Comparison of ENCODE assay signal across 1 cellular context in the genomic region with DNA sequence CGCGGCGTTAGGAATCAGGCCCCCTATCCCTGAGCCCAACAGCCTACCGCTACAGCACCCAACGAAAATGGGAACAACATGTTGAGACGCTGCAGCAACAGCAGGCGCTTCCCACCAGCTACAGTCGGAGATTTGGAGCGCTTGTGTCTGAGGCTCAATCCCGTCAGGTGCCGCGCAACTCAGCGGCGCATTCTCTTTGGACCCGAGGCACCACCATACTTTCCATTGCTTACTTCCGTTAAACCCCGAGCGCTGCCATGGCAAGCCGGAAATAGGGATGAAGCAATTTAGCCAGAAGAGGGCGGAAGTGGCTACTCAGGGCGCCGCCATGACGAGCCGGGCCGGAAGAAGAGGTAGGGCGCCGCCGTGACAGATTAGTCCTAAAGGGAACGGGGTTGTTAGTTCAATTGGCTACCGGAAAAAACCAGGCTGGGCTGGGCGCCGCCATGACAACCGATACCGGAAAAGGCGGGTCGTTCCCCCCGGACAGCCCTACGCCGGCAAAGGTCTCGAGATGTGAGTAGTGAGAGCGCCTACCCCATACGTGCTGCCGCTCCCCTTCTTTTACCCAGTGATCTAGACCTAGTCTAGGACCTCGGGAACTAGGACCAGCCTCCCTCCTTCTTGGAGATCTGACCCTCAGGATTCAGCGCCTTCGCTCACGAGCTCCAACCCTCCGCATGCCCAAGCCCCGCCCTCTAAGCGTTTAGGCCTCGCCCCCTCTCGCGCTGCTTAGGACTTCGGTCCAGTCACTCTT.
A peak's percentile ranks its signal among the peaks of the same experiment; 100 is the strongest.
TF ChIP-seq lines count a peak whose summit lies in the region.

Gene CHCHD5 (plus strand): TSS at position 476 of the 757 bp plus-strand sequence. CDS start 39 bp downstream, at position 515.

TF ChIP-seq in K562, 482 proteins besides CTCF, POLR2A, EP300 and RAD21 (continued from another document and continues in another):
- TF ChIP-seq REST (CRISPR knock-in tag; IDR thresholded peaks at IDR 0.05; ENCODE audit: low read depth) (no peak), L3MBTL2 (IDR thresholded peaks at IDR 0.05) (peak; percentile 88), NR2C1 (IDR thresholded peaks at IDR 0.05) (peak; percentile 83), NR2C1 (tag; IDR thresholded peaks at IDR 0.05) (peak; percentile 86), TAF1 (IDR thresholded peaks at IDR 0.05; ENCODE audit: control insufficient read depth, extremely low read depth, insufficient read depth, low read length, severe bottlenecking) (peak; percentile 86), LCOR (CRISPR knock-in tag; IDR thresholded peaks at IDR 0.05) (0 out of 2 replicates have a peak, but pooled peaks have one; percentile 10), ZFP36 (IDR thresholded peaks at IDR 0.05; ENCODE audit: low read depth, low read length, partially characterized antibody) (no peak), NR2C2 (CRISPR knock-in tag; IDR thresholded peaks at IDR 0.05) (peak; percentile 45; the same call in 1 of the 2 replicates), NR2C2 (tag; IDR thresholded peaks at IDR 0.05) (peak; percentile 95), JUND (IDR thresholded peaks at IDR 0.05; ENCODE audit: borderline replicate concordance, low read depth, low read length) (peak; percentile 85), JUND (tag; IDR thresholded peaks at IDR 0.05; ENCODE audit: borderline replicate concordance, low read depth, low read length) (peak; percentile 78; the same call in 2 of the 3 replicates), RFX7 (CRISPR knock-in tag; IDR thresholded peaks at IDR 0.05) (no peak), STAT5A (IDR thresholded peaks at IDR 0.05; ENCODE audit: borderline replicate concordance, low read length) (no peak), TCF7L2 (IDR thresholded peaks at IDR 0.05; ENCODE audit: low read depth, low read length) (peak; percentile 72; the same call in 1 of the 2 replicates), MTA2 (IDR thresholded peaks at IDR 0.05; ENCODE audit: low read depth) (no peak), NR1H2 (CRISPR knock-in tag; IDR thresholded peaks at IDR 0.05) (peak; percentile 75), ZBED1 (IDR thresholded peaks at IDR 0.05) (peak; percentile 70; the same call in 1 of the 2 replicates), POU5F1 (IDR thresholded peaks at IDR 0.05; ENCODE audit: borderline replicate concordance, low read depth, low read length, partially characterized antibody) (peak; percentile 3), EP400 (IDR thresholded peaks at IDR 0.05) (peak; percentile 92), SAFB2 (IDR thresholded peaks at IDR 0.05; ENCODE audit: borderline replicate concordance, low read depth, low read length, severe bottlenecking) (no peak), KAT7 (CRISPR knock-in tag; IDR thresholded peaks at IDR 0.05; ENCODE audit: borderline replicate concordance) (0 out of 2 replicates have a peak, but pooled peaks have one; percentile 9), CHD2 (IDR thresholded peaks at IDR 0.05; ENCODE audit: low read depth, low read length) (peak; percentile 77)
- TF ChIP-seq, protein P1, sequence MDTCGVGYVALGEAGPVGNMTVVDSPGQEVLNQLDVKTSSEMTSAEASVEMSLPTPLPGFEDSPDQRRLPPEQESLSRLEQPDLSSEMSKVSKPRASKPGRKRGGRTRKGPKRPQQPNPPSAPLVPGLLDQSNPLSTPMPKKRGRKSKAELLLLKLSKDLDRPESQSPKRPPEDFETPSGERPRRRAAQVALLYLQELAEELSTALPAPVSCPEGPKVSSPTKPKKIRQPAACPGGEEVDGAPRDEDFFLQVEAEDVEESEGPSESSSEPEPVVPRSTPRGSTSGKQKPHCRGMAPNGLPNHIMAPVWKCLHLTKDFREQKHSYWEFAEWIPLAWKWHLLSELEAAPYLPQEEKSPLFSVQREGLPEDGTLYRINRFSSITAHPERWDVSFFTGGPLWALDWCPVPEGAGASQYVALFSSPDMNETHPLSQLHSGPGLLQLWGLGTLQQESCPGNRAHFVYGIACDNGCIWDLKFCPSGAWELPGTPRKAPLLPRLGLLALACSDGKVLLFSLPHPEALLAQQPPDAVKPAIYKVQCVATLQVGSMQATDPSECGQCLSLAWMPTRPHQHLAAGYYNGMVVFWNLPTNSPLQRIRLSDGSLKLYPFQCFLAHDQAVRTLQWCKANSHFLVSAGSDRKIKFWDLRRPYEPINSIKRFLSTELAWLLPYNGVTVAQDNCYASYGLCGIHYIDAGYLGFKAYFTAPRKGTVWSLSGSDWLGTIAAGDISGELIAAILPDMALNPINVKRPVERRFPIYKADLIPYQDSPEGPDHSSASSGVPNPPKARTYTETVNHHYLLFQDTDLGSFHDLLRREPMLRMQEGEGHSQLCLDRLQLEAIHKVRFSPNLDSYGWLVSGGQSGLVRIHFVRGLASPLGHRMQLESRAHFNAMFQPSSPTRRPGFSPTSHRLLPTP (IDR thresholded peaks at IDR 0.05; ENCODE audit: borderline replicate concordance, extremely low read depth, insufficient read length), result no peak
- TF ChIP-seq, protein P2, sequence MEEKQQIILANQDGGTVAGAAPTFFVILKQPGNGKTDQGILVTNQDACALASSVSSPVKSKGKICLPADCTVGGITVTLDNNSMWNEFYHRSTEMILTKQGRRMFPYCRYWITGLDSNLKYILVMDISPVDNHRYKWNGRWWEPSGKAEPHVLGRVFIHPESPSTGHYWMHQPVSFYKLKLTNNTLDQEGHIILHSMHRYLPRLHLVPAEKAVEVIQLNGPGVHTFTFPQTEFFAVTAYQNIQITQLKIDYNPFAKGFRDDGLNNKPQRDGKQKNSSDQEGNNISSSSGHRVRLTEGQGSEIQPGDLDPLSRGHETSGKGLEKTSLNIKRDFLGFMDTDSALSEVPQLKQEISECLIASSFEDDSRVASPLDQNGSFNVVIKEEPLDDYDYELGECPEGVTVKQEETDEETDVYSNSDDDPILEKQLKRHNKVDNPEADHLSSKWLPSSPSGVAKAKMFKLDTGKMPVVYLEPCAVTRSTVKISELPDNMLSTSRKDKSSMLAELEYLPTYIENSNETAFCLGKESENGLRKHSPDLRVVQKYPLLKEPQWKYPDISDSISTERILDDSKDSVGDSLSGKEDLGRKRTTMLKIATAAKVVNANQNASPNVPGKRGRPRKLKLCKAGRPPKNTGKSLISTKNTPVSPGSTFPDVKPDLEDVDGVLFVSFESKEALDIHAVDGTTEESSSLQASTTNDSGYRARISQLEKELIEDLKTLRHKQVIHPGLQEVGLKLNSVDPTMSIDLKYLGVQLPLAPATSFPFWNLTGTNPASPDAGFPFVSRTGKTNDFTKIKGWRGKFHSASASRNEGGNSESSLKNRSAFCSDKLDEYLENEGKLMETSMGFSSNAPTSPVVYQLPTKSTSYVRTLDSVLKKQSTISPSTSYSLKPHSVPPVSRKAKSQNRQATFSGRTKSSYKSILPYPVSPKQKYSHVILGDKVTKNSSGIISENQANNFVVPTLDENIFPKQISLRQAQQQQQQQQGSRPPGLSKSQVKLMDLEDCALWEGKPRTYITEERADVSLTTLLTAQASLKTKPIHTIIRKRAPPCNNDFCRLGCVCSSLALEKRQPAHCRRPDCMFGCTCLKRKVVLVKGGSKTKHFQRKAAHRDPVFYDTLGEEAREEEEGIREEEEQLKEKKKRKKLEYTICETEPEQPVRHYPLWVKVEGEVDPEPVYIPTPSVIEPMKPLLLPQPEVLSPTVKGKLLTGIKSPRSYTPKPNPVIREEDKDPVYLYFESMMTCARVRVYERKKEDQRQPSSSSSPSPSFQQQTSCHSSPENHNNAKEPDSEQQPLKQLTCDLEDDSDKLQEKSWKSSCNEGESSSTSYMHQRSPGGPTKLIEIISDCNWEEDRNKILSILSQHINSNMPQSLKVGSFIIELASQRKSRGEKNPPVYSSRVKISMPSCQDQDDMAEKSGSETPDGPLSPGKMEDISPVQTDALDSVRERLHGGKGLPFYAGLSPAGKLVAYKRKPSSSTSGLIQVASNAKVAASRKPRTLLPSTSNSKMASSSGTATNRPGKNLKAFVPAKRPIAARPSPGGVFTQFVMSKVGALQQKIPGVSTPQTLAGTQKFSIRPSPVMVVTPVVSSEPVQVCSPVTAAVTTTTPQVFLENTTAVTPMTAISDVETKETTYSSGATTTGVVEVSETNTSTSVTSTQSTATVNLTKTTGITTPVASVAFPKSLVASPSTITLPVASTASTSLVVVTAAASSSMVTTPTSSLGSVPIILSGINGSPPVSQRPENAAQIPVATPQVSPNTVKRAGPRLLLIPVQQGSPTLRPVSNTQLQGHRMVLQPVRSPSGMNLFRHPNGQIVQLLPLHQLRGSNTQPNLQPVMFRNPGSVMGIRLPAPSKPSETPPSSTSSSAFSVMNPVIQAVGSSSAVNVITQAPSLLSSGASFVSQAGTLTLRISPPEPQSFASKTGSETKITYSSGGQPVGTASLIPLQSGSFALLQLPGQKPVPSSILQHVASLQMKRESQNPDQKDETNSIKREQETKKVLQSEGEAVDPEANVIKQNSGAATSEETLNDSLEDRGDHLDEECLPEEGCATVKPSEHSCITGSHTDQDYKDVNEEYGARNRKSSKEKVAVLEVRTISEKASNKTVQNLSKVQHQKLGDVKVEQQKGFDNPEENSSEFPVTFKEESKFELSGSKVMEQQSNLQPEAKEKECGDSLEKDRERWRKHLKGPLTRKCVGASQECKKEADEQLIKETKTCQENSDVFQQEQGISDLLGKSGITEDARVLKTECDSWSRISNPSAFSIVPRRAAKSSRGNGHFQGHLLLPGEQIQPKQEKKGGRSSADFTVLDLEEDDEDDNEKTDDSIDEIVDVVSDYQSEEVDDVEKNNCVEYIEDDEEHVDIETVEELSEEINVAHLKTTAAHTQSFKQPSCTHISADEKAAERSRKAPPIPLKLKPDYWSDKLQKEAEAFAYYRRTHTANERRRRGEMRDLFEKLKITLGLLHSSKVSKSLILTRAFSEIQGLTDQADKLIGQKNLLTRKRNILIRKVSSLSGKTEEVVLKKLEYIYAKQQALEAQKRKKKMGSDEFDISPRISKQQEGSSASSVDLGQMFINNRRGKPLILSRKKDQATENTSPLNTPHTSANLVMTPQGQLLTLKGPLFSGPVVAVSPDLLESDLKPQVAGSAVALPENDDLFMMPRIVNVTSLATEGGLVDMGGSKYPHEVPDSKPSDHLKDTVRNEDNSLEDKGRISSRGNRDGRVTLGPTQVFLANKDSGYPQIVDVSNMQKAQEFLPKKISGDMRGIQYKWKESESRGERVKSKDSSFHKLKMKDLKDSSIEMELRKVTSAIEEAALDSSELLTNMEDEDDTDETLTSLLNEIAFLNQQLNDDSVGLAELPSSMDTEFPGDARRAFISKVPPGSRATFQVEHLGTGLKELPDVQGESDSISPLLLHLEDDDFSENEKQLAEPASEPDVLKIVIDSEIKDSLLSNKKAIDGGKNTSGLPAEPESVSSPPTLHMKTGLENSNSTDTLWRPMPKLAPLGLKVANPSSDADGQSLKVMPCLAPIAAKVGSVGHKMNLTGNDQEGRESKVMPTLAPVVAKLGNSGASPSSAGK (IDR thresholded peaks at IDR 0.05), result peak; percentile 81
- TF ChIP-seq, protein P3, sequence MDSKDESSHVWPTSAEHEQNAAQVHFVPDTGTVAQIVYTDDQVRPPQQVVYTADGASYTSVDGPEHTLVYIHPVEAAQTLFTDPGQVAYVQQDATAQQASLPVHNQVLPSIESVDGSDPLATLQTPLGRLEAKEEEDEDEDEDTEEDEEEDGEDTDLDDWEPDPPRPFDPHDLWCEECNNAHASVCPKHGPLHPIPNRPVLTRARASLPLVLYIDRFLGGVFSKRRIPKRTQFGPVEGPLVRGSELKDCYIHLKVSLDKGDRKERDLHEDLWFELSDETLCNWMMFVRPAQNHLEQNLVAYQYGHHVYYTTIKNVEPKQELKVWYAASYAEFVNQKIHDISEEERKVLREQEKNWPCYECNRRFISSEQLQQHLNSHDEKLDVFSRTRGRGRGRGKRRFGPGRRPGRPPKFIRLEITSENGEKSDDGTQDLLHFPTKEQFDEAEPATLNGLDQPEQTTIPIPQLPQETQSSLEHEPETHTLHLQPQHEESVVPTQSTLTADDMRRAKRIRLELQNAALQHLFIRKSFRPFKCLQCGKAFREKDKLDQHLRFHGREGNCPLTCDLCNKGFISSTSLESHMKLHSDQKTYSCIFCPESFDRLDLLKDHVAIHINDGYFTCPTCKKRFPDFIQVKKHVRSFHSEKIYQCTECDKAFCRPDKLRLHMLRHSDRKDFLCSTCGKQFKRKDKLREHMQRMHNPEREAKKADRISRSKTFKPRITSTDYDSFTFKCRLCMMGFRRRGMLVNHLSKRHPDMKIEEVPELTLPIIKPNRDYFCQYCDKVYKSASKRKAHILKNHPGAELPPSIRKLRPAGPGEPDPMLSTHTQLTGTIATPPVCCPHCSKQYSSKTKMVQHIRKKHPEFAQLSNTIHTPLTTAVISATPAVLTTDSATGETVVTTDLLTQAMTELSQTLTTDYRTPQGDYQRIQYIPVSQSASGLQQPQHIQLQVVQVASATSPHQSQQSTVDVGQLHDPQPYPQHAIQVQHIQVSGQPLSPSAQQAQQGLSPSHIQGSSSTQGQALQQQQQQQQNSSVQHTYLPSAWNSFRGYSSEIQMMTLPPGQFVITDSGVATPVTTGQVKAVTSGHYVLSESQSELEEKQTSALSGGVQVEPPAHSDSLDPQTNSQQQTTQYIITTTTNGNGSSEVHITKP (IDR thresholded peaks at IDR 0.05; ENCODE audit: partially characterized antibody), result peak; percentile 58
- TF ChIP-seq, protein P4, sequence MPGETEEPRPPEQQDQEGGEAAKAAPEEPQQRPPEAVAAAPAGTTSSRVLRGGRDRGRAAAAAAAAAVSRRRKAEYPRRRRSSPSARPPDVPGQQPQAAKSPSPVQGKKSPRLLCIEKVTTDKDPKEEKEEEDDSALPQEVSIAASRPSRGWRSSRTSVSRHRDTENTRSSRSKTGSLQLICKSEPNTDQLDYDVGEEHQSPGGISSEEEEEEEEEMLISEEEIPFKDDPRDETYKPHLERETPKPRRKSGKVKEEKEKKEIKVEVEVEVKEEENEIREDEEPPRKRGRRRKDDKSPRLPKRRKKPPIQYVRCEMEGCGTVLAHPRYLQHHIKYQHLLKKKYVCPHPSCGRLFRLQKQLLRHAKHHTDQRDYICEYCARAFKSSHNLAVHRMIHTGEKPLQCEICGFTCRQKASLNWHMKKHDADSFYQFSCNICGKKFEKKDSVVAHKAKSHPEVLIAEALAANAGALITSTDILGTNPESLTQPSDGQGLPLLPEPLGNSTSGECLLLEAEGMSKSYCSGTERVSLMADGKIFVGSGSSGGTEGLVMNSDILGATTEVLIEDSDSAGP (CRISPR knock-in tag; IDR thresholded peaks at IDR 0.05), result peak; percentile 52; the same call in 1 of the 2 replicates
